Comparison of ENCODE assay signal across 8 cellular contexts in genomic region chr6:32933661-32934085, GRCh38. TPM values are rescaled to one million over a fixed set of nuclear protein-coding genes. Genes with fewer than 3 reads are reported as not detected.
DNase-seq lines count a peak whose midpoint lies in the region; ATAC-seq and TF ChIP-seq lines count a peak whose summit lies in the region.

No MANE protein-coding gene starts in this region.

- no peaks in the 10 kb centered on the region for H3K4me1 ChIP-seq in thoracic aorta (ENCODE audit: control insufficient read depth in 1 of 2, low read depth in 2 of 2)

- ATAC-seq in thoracic aorta (ENCODE audit: insufficient number of reproducible peaks, low FRiP score, low read depth) (no peak), GM21390 (IDR thresholded peaks at IDR 0.05; ENCODE audit: unreplicated experiment) (no peak)

- TF ChIP-seq CTCF in fibroblast of villous mesenchyme (IDR thresholded peaks at IDR 0.05; ENCODE audit: insufficient read depth, low read depth, low read length), result peak; percentile 82
- TF ChIP-seq CTCF in thoracic aorta (IDR thresholded peaks at IDR 0.05), result peak; percentile 81

- DNase-seq in COR-L47 (lab: John Stamatoyannopoulos, UW), result peak; percentile 36
- DNase-seq in HUDEP-2 (lab: John Stamatoyannopoulos, UW; ENCODE audit: unreplicated experiment in 76 of 76), result peak in 66 of 76 experiments; percentile 10 to 83 (median 63)
- DNase-seq in RPMI7951 (ENCODE audit: low read depth), result peak; percentile 74
- DNase-seq in activated T-helper 1 cell treated with anti-CD3 and anti-CD28 coated beads, Interleukin-2, amount 50 U/mL, for 16 hours (ENCODE audit: low read depth in 1 of 2, low spot score in 1 of 2), result peak; percentile 59 to 64
- DNase-seq in fibroblast of villous mesenchyme (ENCODE audit: low read depth), result peak; percentile 82
- DNase-seq in nucleus accumbens (lab: John Stamatoyannopoulos, UW), result peak in 42 of 56 donors; percentile 6 to 81 (median 43)
- peak; percentile 51 for DNase-seq in thoracic aorta (ENCODE audit: low spot score)

- no peaks in the 10 kb centered on the region for H3K9me3 ChIP-seq in thoracic aorta

- no peak overlapping the region for H3K27ac ChIP-seq in thoracic aorta

- no peak overlapping the region for H3K4me3 ChIP-seq in fibroblast of villous mesenchyme (ENCODE audit: low read depth, low read length)
- H3K4me3 ChIP-seq in thoracic aorta, result no peak overlapping the region

- no peaks in the 10 kb centered on the region for H3K36me3 ChIP-seq in thoracic aorta

- no peaks in the 10 kb centered on the region for H3K27me3 ChIP-seq in thoracic aorta (replicated peaks; ENCODE audit: insufficient read depth)

RNA-seq across cellular contexts. Expression of gene HLA-DMB, which starts 7.2 kb away (rescaled TPM):
- 2.5 and 3.1 TPM in 2 replicates for total RNA-seq in RPMI7951 (2014; rRNA removed; shearing (Covaris generic))
- 1.7 TPM in 1 of 2 replicates, not detected in the other for total RNA-seq in fibroblast of villous mesenchyme
- total RNA-seq in thoracic aorta, result 10 to 100 TPM; 13.5 to 34.4 TPM

RNA-seq across cellular contexts. Expression of gene HLA-DMA, which starts 19.2 kb away (rescaled TPM):
- 10.1 and 10.9 TPM in 2 replicates for total RNA-seq in RPMI7951 (2014; rRNA removed; shearing (Covaris generic))
- 1.9 and 3.5 TPM in 2 replicates for total RNA-seq in fibroblast of villous mesenchyme
- 10 to 100 TPM; 41.7 to 53.2 TPM for total RNA-seq in thoracic aorta

RNA-seq across cellular contexts. Expression of gene BRD2, which starts 34.7 kb away (rescaled TPM):
- total RNA-seq in RPMI7951 (2014; rRNA removed; shearing (Covaris generic)), result 77.5 and 82.1 TPM in 2 replicates
- total RNA-seq in fibroblast of villous mesenchyme (126 and 146 TPM in 2 replicates), thoracic aorta (100 to 1,000 TPM; 134 to 169 TPM)
